2 cellular contexts compared by ENCODE assay signal in the genomic region with DNA sequence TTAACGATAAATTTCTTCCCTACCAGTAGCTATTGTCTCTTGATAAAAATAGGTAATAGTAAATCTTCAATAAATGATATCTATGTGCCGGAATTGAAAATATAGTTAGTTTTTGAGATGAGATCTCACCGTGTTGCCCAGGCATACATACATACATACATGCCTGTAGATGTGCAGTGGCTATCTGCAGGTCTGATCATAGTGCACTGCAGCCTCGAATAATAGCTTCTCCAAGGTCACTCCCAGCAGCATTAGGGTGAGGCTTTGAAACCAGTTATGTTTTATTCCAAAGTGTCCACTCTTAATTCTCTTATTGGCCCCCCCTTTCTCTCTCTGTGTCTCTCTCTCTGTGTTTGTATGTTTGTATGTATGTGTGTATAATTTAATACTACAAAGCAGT.
TF ChIP-seq lines count a peak whose summit lies in the region.

No MANE protein-coding gene starts in this region.

TF ChIP-seq in A549, 52 proteins besides CTCF, POLR2A, EP300 and RAD21 (continued from another document):
- TF ChIP-seq, protein P1, sequence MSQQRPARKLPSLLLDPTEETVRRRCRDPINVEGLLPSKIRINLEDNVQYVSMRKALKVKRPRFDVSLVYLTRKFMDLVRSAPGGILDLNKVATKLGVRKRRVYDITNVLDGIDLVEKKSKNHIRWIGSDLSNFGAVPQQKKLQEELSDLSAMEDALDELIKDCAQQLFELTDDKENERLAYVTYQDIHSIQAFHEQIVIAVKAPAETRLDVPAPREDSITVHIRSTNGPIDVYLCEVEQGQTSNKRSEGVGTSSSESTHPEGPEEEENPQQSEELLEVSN (IDR thresholded peaks at IDR 0.05; ENCODE audit: borderline replicate concordance, low read depth), result no peak
- TF ChIP-seq MAZ (IDR thresholded peaks at IDR 0.05; ENCODE audit: borderline replicate concordance, low read depth, low read length), result no peak
- no peak for TF ChIP-seq FOSB (CRISPR knock-in tag; IDR thresholded peaks at IDR 0.05)
- no peak for TF ChIP-seq FOXS1 (CRISPR knock-in tag; IDR thresholded peaks at IDR 0.05)
- TF ChIP-seq HOXA7 (CRISPR knock-in tag; IDR thresholded peaks at IDR 0.05), result no peak
- no peak for TF ChIP-seq HOXB13 (CRISPR knock-in tag; IDR thresholded peaks at IDR 0.05; ENCODE audit: low read depth)
- TF ChIP-seq GATA3 (IDR thresholded peaks at IDR 0.05; ENCODE audit: borderline replicate concordance), result no peak
- TF ChIP-seq, protein P2, sequence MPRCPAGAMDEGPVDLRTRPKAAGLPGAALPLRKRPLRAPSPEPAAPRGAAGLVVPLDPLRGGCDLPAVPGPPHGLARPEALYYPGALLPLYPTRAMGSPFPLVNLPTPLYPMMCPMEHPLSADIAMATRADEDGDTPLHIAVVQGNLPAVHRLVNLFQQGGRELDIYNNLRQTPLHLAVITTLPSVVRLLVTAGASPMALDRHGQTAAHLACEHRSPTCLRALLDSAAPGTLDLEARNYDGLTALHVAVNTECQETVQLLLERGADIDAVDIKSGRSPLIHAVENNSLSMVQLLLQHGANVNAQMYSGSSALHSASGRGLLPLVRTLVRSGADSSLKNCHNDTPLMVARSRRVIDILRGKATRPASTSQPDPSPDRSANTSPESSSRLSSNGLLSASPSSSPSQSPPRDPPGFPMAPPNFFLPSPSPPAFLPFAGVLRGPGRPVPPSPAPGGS (IDR thresholded peaks at IDR 0.05), result no peak
- TF ChIP-seq, protein P3, sequence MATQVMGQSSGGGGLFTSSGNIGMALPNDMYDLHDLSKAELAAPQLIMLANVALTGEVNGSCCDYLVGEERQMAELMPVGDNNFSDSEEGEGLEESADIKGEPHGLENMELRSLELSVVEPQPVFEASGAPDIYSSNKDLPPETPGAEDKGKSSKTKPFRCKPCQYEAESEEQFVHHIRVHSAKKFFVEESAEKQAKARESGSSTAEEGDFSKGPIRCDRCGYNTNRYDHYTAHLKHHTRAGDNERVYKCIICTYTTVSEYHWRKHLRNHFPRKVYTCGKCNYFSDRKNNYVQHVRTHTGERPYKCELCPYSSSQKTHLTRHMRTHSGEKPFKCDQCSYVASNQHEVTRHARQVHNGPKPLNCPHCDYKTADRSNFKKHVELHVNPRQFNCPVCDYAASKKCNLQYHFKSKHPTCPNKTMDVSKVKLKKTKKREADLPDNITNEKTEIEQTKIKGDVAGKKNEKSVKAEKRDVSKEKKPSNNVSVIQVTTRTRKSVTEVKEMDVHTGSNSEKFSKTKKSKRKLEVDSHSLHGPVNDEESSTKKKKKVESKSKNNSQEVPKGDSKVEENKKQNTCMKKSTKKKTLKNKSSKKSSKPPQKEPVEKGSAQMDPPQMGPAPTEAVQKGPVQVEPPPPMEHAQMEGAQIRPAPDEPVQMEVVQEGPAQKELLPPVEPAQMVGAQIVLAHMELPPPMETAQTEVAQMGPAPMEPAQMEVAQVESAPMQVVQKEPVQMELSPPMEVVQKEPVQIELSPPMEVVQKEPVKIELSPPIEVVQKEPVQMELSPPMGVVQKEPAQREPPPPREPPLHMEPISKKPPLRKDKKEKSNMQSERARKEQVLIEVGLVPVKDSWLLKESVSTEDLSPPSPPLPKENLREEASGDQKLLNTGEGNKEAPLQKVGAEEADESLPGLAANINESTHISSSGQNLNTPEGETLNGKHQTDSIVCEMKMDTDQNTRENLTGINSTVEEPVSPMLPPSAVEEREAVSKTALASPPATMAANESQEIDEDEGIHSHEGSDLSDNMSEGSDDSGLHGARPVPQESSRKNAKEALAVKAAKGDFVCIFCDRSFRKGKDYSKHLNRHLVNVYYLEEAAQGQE (IDR thresholded peaks at IDR 0.05), result no peak
- no peak for TF ChIP-seq CHD4 (IDR thresholded peaks at IDR 0.05; ENCODE audit: borderline replicate concordance)

TF ChIP-seq in K562, 482 proteins besides CTCF, POLR2A, EP300 and RAD21 (continued from another document):
- TF ChIP-seq KLF10 (CRISPR knock-in tag; IDR thresholded peaks at IDR 0.05) (no peak), ZBTB17 (CRISPR knock-in tag; IDR thresholded peaks at IDR 0.05) (no peak), ARID2 (IDR thresholded peaks at IDR 0.05) (no peak), FOXK1 (CRISPR knock-in tag; IDR thresholded peaks at IDR 0.05; ENCODE audit: borderline replicate concordance) (no peak), FUS (optimal IDR thresholded peaks at IDR 0.05; ENCODE audit: low read depth, low read length) (no peak)
- TF ChIP-seq, protein P4, sequence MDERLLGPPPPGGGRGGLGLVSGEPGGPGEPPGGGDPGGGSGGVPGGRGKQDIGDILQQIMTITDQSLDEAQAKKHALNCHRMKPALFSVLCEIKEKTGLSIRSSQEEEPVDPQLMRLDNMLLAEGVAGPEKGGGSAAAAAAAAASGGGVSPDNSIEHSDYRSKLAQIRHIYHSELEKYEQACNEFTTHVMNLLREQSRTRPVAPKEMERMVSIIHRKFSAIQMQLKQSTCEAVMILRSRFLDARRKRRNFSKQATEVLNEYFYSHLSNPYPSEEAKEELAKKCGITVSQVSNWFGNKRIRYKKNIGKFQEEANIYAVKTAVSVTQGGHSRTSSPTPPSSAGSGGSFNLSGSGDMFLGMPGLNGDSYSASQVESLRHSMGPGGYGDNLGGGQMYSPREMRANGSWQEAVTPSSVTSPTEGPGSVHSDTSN (CRISPR knock-in tag; IDR thresholded peaks at IDR 0.05; ENCODE audit: low read depth), result no peak
- TF ChIP-seq, protein P4 (tag; conservative IDR thresholded peaks at IDR 0.05; ENCODE audit: low read depth), result no peak
